ENCODE assay signal across 5 cellular contexts in the genomic region with DNA sequence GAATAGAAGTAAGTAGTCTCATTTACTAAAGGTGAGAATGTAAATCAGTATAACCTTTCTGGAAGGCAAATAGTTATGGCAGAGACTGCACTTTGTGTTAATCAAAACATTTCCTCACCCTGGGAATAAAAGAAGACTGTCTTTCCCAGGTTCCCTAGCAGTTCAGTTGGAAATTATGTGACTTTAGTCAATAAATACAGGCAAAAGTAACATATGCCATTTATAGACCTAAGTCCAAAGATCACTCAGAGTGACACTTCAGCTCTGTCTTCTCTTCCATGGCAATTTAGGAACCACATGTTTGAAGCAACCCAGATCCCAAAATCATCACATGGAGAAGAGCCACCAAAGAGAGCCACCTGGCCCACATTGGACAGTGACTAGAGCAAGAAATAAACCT.
"Had no signal": no experiment of that assay in that cellular context is flagged by ENCODE, and none has a peak within 500 bp of the region (broad histone marks: within the 10 kb centered on the region; RNA-seq: fewer than 3 reads in every experiment).

No MANE protein-coding gene starts in this region.

- H3K4me3 Mint-ChIP-seq: IgD-negative memory B cell had no signal

- ATAC-seq: HepG2, K562 had no signal

- H3K27ac Mint-ChIP-seq: IgD-negative memory B cell had no signal

- H3K4me3 ChIP-seq: K562 had no signal

- DNase-seq: IMR-90, KBM-7 had no signal

- H3K4me1 Mint-ChIP-seq: IgD-negative memory B cell had no signal

- H3K27me3 Mint-ChIP-seq: IgD-negative memory B cell had no signal

- H3K36me3 Mint-ChIP-seq: IgD-negative memory B cell had no signal
